In the genomic region with DNA sequence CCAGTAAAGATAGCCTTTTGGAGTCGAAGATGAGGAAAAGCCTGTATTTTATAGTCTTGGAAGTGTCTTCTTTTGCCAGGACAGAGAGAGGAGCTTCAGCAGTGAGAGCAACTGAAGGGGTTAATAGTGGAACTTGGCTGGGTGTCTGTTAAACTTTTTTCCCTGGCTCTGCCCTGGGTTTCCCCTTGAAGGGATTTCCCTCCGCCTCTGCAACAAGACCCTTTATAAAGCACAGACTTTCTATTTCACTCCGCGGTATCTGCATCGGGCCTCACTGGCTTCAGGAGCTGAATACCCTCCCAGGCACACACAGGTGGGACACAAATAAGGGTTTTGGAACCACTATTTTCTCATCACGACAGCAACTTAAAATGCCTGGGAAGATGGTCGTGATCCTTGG, we compare ENCODE assay signal across 8 cellular contexts. TPM values are rescaled to one million over a fixed set of nuclear protein-coding genes. Genes with fewer than 3 reads are reported as not detected.
DNase-seq lines count a peak whose midpoint lies in the region; ATAC-seq and TF ChIP-seq lines count a peak whose summit lies in the region.

A gene with protein sequence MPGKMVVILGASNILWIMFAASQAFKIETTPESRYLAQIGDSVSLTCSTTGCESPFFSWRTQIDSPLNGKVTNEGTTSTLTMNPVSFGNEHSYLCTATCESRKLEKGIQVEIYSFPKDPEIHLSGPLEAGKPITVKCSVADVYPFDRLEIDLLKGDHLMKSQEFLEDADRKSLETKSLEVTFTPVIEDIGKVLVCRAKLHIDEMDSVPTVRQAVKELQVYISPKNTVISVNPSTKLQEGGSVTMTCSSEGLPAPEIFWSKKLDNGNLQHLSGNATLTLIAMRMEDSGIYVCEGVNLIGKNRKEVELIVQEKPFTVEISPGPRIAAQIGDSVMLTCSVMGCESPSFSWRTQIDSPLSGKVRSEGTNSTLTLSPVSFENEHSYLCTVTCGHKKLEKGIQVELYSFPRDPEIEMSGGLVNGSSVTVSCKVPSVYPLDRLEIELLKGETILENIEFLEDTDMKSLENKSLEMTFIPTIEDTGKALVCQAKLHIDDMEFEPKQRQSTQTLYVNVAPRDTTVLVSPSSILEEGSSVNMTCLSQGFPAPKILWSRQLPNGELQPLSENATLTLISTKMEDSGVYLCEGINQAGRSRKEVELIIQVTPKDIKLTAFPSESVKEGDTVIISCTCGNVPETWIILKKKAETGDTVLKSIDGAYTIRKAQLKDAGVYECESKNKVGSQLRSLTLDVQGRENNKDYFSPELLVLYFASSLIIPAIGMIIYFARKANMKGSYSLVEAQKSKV (plus strand): TSS at position 253 of the 400 bp plus-strand sequence. CDS start 119 bp downstream, at position 372.

- WGBS in heart right ventricle, 2 donors: 18 to 21% methylated on average over 7 of the region's 7 CpGs

- peaks cover 0 to 8% (median 5%) of the 10 kb centered on the region in 5 donors for H3K27me3 Mint-ChIP-seq in naive thymus-derived CD8-positive, alpha-beta T cell
- H3K27me3 Mint-ChIP-seq in activated CD4-positive, alpha-beta memory T cell treated with anti-CD3 and anti-CD28 coated beads for 36 hours: peaks cover 10% of the 10 kb centered on the region
- H3K27me3 Mint-ChIP-seq in activated T-helper 2 cell treated with anti-CD3 and anti-CD28 coated beads, Interferon-gamma antibody, Interleukin-2, Interleukin-4, amounts not matched to agents 10 μg/mL and 5 μg/mL and 100 μg/mL, durations not matched to agents 14 hours and 24 hours and 36 hours (ENCODE audit: low read depth): peaks cover 17% of the 10 kb centered on the region

- intact Hi-C loops in heart right ventricle (cut with DNase I) (no loop called here), gastrocnemius medialis (cut with DNase I; ENCODE audit: low total_unique reads) (no loop called here)
- intact Hi-C loops in activated CD4-positive, alpha-beta memory T cell treated with anti-CD3 and anti-CD28 coated beads for 36 hours (cut with micrococcal nuclease): no loop called here
- intact Hi-C loops in activated T-helper 2 cell treated with anti-CD3 and anti-CD28 coated beads, Interferon-gamma antibody, Interleukin-2, Interleukin-4, amounts not matched to agents 10 μg/mL and 5 μg/mL and 100 μg/mL, durations not matched to agents 14 hours and 24 hours and 36 hours (cut with micrococcal nuclease): loop anchor here (10.0 kb wide), 2 partner anchors 275 to 575 kb away; no protein-coding TSS in a partner anchor

- DNase-seq in heart right ventricle: peak in 1 of 2 donors; percentile 23
- DNase-seq in gastrocnemius medialis: no peak
- DNase-seq in naive thymus-derived CD8-positive, alpha-beta T cell: no peak
- DNase-seq in effector CD4-positive, alpha-beta T cell: no peak
- DNase-seq in activated CD4-positive, alpha-beta memory T cell treated with anti-CD3 and anti-CD28 coated beads for 36 hours: no peak
- DNase-seq in activated T-helper 2 cell treated with anti-CD3 and anti-CD28 coated beads, Interferon-gamma antibody, Interleukin-2, Interleukin-4, amounts not matched to agents 10 μg/mL and 5 μg/mL and 100 μg/mL, durations not matched to agents 14 hours and 24 hours and 36 hours (ENCODE audit: low spot score): no peak

- H3K27me3 ChIP-seq in heart right ventricle (no peaks in the 10 kb centered on the region), gastrocnemius medialis (no peaks in the 10 kb centered on the region)

- TF ChIP-seq CTCF in heart right ventricle (IDR thresholded peaks at IDR 0.05): no peak
- TF ChIP-seq CTCF in gastrocnemius medialis (IDR thresholded peaks at IDR 0.05 in 4 of 5, conservative IDR thresholded peaks at IDR 0.05 in 1 of 5): no peak

- POLR2A ChIA-PET in naive thymus-derived CD8-positive, alpha-beta T cell (lab: Charles Lee): no interaction called here
- POLR2A ChIA-PET in activated CD4-positive, alpha-beta memory T cell treated with anti-CD3 and anti-CD28 coated beads for 36 hours (lab: Charles Lee): no interaction called here

- peak; percentile 67 for ATAC-seq in GM18858 (IDR thresholded peaks at IDR 0.05; ENCODE audit: unreplicated experiment)
- ATAC-seq in HG03469 (IDR thresholded peaks at IDR 0.05; ENCODE audit: unreplicated experiment): peak; percentile 40
- peak in 6 of 8 donors; percentile 38 to 77 (median 53) for ATAC-seq in heart right ventricle
- ATAC-seq in gastrocnemius medialis: no peak
- ATAC-seq in naive thymus-derived CD8-positive, alpha-beta T cell: no peak

- H3K9me3 Mint-ChIP-seq in naive thymus-derived CD8-positive, alpha-beta T cell: no peaks in the 10 kb centered on the region
- no peaks in the 10 kb centered on the region for H3K9me3 Mint-ChIP-seq in activated CD4-positive, alpha-beta memory T cell treated with anti-CD3 and anti-CD28 coated beads for 36 hours
- H3K9me3 Mint-ChIP-seq in activated T-helper 2 cell treated with anti-CD3 and anti-CD28 coated beads, Interferon-gamma antibody, Interleukin-2, Interleukin-4, amounts not matched to agents 10 μg/mL and 5 μg/mL and 100 μg/mL, durations not matched to agents 14 hours and 24 hours and 36 hours: no peaks in the 10 kb centered on the region

- CTCF ChIA-PET in activated CD4-positive, alpha-beta memory T cell treated with anti-CD3 and anti-CD28 coated beads for 36 hours (lab: Charles Lee): interaction anchor here (1.3 to 1.4 kb wide), 2 partner anchors 150 to 255 kb away, joined by 3 to 5 read pairs; no protein-coding TSS in a partner anchor

- H3K4me1 Mint-ChIP-seq in naive thymus-derived CD8-positive, alpha-beta T cell: peaks cover 0 to 5% (median 0%) of the 10 kb centered on the region in 4 donors
- H3K4me1 Mint-ChIP-seq in activated CD4-positive, alpha-beta memory T cell treated with anti-CD3 and anti-CD28 coated beads for 36 hours (ENCODE audit: low read depth): no peaks in the 10 kb centered on the region
- H3K4me1 Mint-ChIP-seq in activated T-helper 2 cell treated with anti-CD3 and anti-CD28 coated beads, Interferon-gamma antibody, Interleukin-2, Interleukin-4, amounts not matched to agents 10 μg/mL and 5 μg/mL and 100 μg/mL, durations not matched to agents 14 hours and 24 hours and 36 hours (ENCODE audit: low read depth): peaks cover 4% of the 10 kb centered on the region

- TF ChIP-seq POLR2A in gastrocnemius medialis (IDR thresholded peaks at IDR 0.05): no peak

- no peaks in the 10 kb centered on the region for H3K9me3 ChIP-seq in heart right ventricle
- no peaks in the 10 kb centered on the region for H3K9me3 ChIP-seq in gastrocnemius medialis

- H3K4me1 ChIP-seq in heart right ventricle (peaks cover 0 to 22% (median 3%) of the 10 kb centered on the region in 9 donors), gastrocnemius medialis (peaks cover 0 to 6% of the 10 kb centered on the region in 2 donors)

- H3K36me3 ChIP-seq in heart right ventricle: peaks cover 0 to 1% (median 0%) of the 10 kb centered on the region in 9 donors
- no peaks in the 10 kb centered on the region for H3K36me3 ChIP-seq in gastrocnemius medialis

- H3K4me3 Mint-ChIP-seq in naive thymus-derived CD8-positive, alpha-beta T cell: peak within 1 kb of the TSS in 1 of 10 donors; percentile 38
- no peak within 1 kb of the TSS for H3K4me3 Mint-ChIP-seq in activated CD4-positive, alpha-beta memory T cell treated with anti-CD3 and anti-CD28 coated beads for 36 hours
- H3K4me3 Mint-ChIP-seq in activated T-helper 2 cell treated with anti-CD3 and anti-CD28 coated beads, Interferon-gamma antibody, Interleukin-2, Interleukin-4, amounts not matched to agents 10 μg/mL and 5 μg/mL and 100 μg/mL, durations not matched to agents 14 hours and 24 hours and 36 hours (ENCODE audit: low read depth): no peak within 1 kb of the TSS

- H3K27ac Mint-ChIP-seq in naive thymus-derived CD8-positive, alpha-beta T cell: no peak within 1 kb of the TSS
- H3K27ac Mint-ChIP-seq in activated CD4-positive, alpha-beta memory T cell treated with anti-CD3 and anti-CD28 coated beads for 36 hours: no peak within 1 kb of the TSS
- H3K27ac Mint-ChIP-seq in activated T-helper 2 cell treated with anti-CD3 and anti-CD28 coated beads, Interferon-gamma antibody, Interleukin-2, Interleukin-4, amounts not matched to agents 10 μg/mL and 5 μg/mL and 100 μg/mL, durations not matched to agents 14 hours and 24 hours and 36 hours: no peak within 1 kb of the TSS

- in situ Hi-C loops in gastrocnemius medialis (cut with MboI; ENCODE audit: low sequenced_read_pairs in 4 of 4): no loop called here

- H3K36me3 Mint-ChIP-seq in naive thymus-derived CD8-positive, alpha-beta T cell: no peaks in the 10 kb centered on the region
- no peaks in the 10 kb centered on the region for H3K36me3 Mint-ChIP-seq in activated CD4-positive, alpha-beta memory T cell treated with anti-CD3 and anti-CD28 coated beads for 36 hours
- no peaks in the 10 kb centered on the region for H3K36me3 Mint-ChIP-seq in activated T-helper 2 cell treated with anti-CD3 and anti-CD28 coated beads, Interferon-gamma antibody, Interleukin-2, Interleukin-4, amounts not matched to agents 10 μg/mL and 5 μg/mL and 100 μg/mL, durations not matched to agents 14 hours and 24 hours and 36 hours (ENCODE audit: low read depth)

- H3K4me3 ChIP-seq in heart right ventricle (peak within 1 kb of the TSS in 9 of 10 donors; percentile 15 to 52 (median 46)), gastrocnemius medialis (peak within 1 kb of the TSS; percentile 1 to 35 (median 12))

- H3K27ac ChIP-seq in heart right ventricle (peak within 1 kb of the TSS in 7 of 10 donors; percentile 27 to 66 (median 57)), gastrocnemius medialis (peak within 1 kb of the TSS in 1 of 4 donors; percentile 49)

RNA-seq across cellular contexts. Expression of the gene that starts here (rescaled TPM):
- total RNA-seq in heart right ventricle (10 to 100 TPM in 1 of 10 donors, 1 to 10 TPM in 9; 2.2 to 38.5 (median 5.8) TPM), gastrocnemius medialis (1 to 10 TPM in 3 of 4 donors, under 1 TPM in 1; 0.72 to 2.4 (median 1.4) TPM)
- 10 to 100 TPM in 1 of 2 donors, 1 to 10 TPM in 1; 2.8 to 11.7 TPM for polyA plus RNA-seq in heart right ventricle
- total RNA-seq in naive thymus-derived CD8-positive, alpha-beta T cell: not detected
- polyA plus RNA-seq in naive thymus-derived CD8-positive, alpha-beta T cell: 1 to 10 TPM in 1 of 3 donors, not detected in 2; 1.6 TPM
- total RNA-seq in activated CD4-positive, alpha-beta memory T cell treated with anti-CD3 and anti-CD28 coated beads for 36 hours: not detected
- 0.05 TPM in 1 of 2 replicates, not detected in the other for total RNA-seq in activated T-helper 2 cell treated with anti-CD3 and anti-CD28 coated beads, Interferon-gamma antibody, Interleukin-2, Interleukin-4, amounts not matched to agents 10 μg/mL and 5 μg/mL and 100 μg/mL, durations not matched to agents 14 hours and 24 hours and 36 hours

Comparison
In these comparisons a context has a peak if more than half of its experiments do, and no peak if none do; other contexts are left out.
1. ATAC-seq: peak in GM18858 (single experiment), HG03469 (single experiment) and heart right ventricle (6 of 8); none in gastrocnemius medialis (0 of 2) and naive thymus-derived CD8-positive, alpha-beta T cell (0 of 2).